19 cellular contexts compared by ENCODE assay signal in genomic region chr16:76292218-76292617, GRCh38. TPM values are rescaled to one million over a fixed set of nuclear protein-coding genes. Genes with fewer than 3 reads are reported as not detected.
"Had no signal": no experiment of that assay in that cellular context is flagged by ENCODE, and none has a peak within 500 bp of the region (broad histone marks: within the 10 kb centered on the region; RNA-seq: fewer than 3 reads in every experiment).

No MANE protein-coding gene starts in this region.

- H3K36me3 ChIP-seq: heart right ventricle, thyroid gland had no signal

- H3K27ac Mint-ChIP-seq: naive thymus-derived CD4-positive, alpha-beta T cell; type B pancreatic cell had no signal

- H3K4me3 ChIP-seq: heart right ventricle, thyroid gland had no signal

- H3K9me3 Mint-ChIP-seq: neural crest cell, type B pancreatic cell had no signal

- DNase-seq: cortex of kidney; effector memory CD4-positive, alpha-beta T cell; heart right ventricle; kidney glomerular epithelial cell; mammary epithelial cell; naive thymus-derived CD4-positive, alpha-beta T cell; right cardiac atrium; small intestine; stimulated activated CD4-positive, alpha-beta T cell treated with anti-CD3 and anti-CD28 coated beads, Interleukin-2, amount 100 ng/mL, for 48 hours; stimulated activated naive CD4-positive, alpha-beta T cell treated with Interleukin-2 at 50 U/mL for 16 hours; thyroid gland had no signal

- ATAC-seq: esophagus mucosa; heart right ventricle; left lobe of liver; naive thymus-derived CD4-positive, alpha-beta T cell; right cardiac atrium had no signal

- H3K36me3 Mint-ChIP-seq: naive thymus-derived CD4-positive, alpha-beta T cell; type B pancreatic cell had no signal

- H3K4me1 Mint-ChIP-seq: naive thymus-derived CD4-positive, alpha-beta T cell; neural crest cell had no signal

- H3K27me3 ChIP-seq: thyroid gland had no signal

- H3K27ac ChIP-seq: heart right ventricle, thyroid gland had no signal

- H3K4me3 Mint-ChIP-seq: naive thymus-derived CD4-positive, alpha-beta T cell; neural crest cell; type B pancreatic cell had no signal

- H3K9me3 ChIP-seq: heart right ventricle, thyroid gland had no signal

- H3K27me3 Mint-ChIP-seq: naive thymus-derived CD4-positive, alpha-beta T cell had no signal

- H3K4me1 ChIP-seq: heart right ventricle, thyroid gland had no signal

RNA-seq across cellular contexts. Expression of gene CNTNAP4, which starts 15.0 kb away (rescaled TPM):
- total RNA-seq: esophagus mucosa; fibroblast of lung; glomerular endothelial cell; heart right ventricle; left lobe of liver; lower leg skin; naive thymus-derived CD4-positive, alpha-beta T cell; osteocyte; right cardiac atrium; thyroid gland had no signal
- polyA plus RNA-seq: fibroblast of lung; heart right ventricle; naive thymus-derived CD4-positive, alpha-beta T cell had no signal
